15 cellular contexts compared by ENCODE assay signal in genomic region chr2:121519732-121520640, GRCh38. TPM values are rescaled to one million over a fixed set of nuclear protein-coding genes. Genes with fewer than 3 reads are reported as not detected.
DNase-seq lines count a peak whose midpoint lies in the region; ATAC-seq and TF ChIP-seq lines count a peak whose summit lies in the region.
"Had no signal": no experiment of that assay in that cellular context is flagged by ENCODE, and none has a peak within 500 bp of the region (broad histone marks: within the 10 kb centered on the region; RNA-seq: fewer than 3 reads in every experiment).

No MANE protein-coding gene starts in this region.

- TF ChIP-seq POLR2A in gastrocnemius medialis (IDR thresholded peaks at IDR 0.05), result no peak

- no peaks in the 10 kb centered on the region for H3K4me1 ChIP-seq in HUES48 (ENCODE audit: control insufficient read depth, insufficient read depth, low read length)
- H3K4me1 ChIP-seq in gastrocnemius medialis, result peaks cover 31 to 34% of the 10 kb centered on the region in 2 donors
- H3K4me1 ChIP-seq: BLaER1 had no signal

- intact Hi-C loops in gastrocnemius medialis (cut with DNase I; ENCODE audit: low total_unique reads), result no loop called here

- H3K4me3 ChIP-seq in HUES48 (ENCODE audit: low read depth, low read length) (no peak overlapping the region), gastrocnemius medialis (no peak overlapping the region)
- H3K4me3 ChIP-seq: BLaER1 had no signal

- in situ Hi-C loops in gastrocnemius medialis (cut with MboI; ENCODE audit: low sequenced_read_pairs in 4 of 4), result loop anchor here in 2 of 4 donors (10.0 kb wide), 2 partner anchors 125 to 205 kb away; partner anchors contain the start of gene CLASP1 (in 1 of the 2)

- H3K4me3 Mint-ChIP-seq in chondrocyte (ENCODE audit: unreplicated experiment), result no peak overlapping the region
- H3K4me3 Mint-ChIP-seq: activated CD8-positive, alpha-beta T cell treated with anti-CD3 and anti-CD28 coated beads for 36 hours had no signal

- H3K27ac ChIP-seq in HUES48 (ENCODE audit: low read depth, low read length) (peak overlapping the region; percentile 20), gastrocnemius medialis (peak overlapping the region; percentile 49 to 79 (median 64))
- H3K27ac ChIP-seq: BLaER1, neutrophil had no signal

- H3K36me3 Mint-ChIP-seq in chondrocyte (ENCODE audit: low read depth), result peaks cover 14% of the 10 kb centered on the region

- H3K9ac ChIP-seq in HUES48 (ENCODE audit: low read depth, low read length), result no peak overlapping the region
- H3K9ac ChIP-seq: BLaER1 had no signal

- H3K27me3 Mint-ChIP-seq in chondrocyte (ENCODE audit: low read depth), result no peaks in the 10 kb centered on the region
- H3K27me3 Mint-ChIP-seq: activated CD8-positive, alpha-beta T cell treated with anti-CD3 and anti-CD28 coated beads for 36 hours had no signal

- H3K27me3 ChIP-seq in HUES48 (ENCODE audit: control insufficient read depth, insufficient read depth, low read length), result no peaks in the 10 kb centered on the region
- no peaks in the 10 kb centered on the region for H3K27me3 ChIP-seq in gastrocnemius medialis
- H3K27me3 ChIP-seq: BLaER1, neutrophil had no signal

- H3K36me3 ChIP-seq in HUES48 (ENCODE audit: control insufficient read depth, insufficient read depth, low read length) (peaks cover 76% of the 10 kb centered on the region), gastrocnemius medialis (peaks cover 0 to 44% of the 10 kb centered on the region in 2 donors)

- peaks cover 6% of the 10 kb centered on the region for H3K4me1 Mint-ChIP-seq in chondrocyte (ENCODE audit: low read depth)

- no peak for DNase-seq in chondrocyte (ENCODE audit: low spot score)
- DNase-seq in hypothalamus (lab: John Stamatoyannopoulos, UW), result peak in 36 of 51 donors; percentile 13 to 81 (median 58)
- DNase-seq in gastrocnemius medialis, result peak; percentile 43 to 51
- DNase-seq in SKM-1 treated with dmso at 0.1 percent for 144 hours (lab: John Stamatoyannopoulos, UW; ENCODE audit: unreplicated experiment), result no peak
- DNase-seq in NCI-H2196 (lab: John Stamatoyannopoulos, UW; ENCODE audit: unreplicated experiment), result no peak
- DNase-seq: activated CD8-positive, alpha-beta T cell treated with anti-CD3 and anti-CD28 coated beads for 36 hours; activated naive CD4-positive, alpha-beta T cell treated with Interleukin-2 at 50 U/mL for 16 hours; MM.1S had no signal

- no peak for TF ChIP-seq CTCF in chondrocyte (IDR thresholded peaks at IDR 0.05)
- no peak for TF ChIP-seq CTCF in gastrocnemius medialis (IDR thresholded peaks at IDR 0.05 in 4 of 5, conservative IDR thresholded peaks at IDR 0.05 in 1 of 5)

- H3K27ac Mint-ChIP-seq in chondrocyte (ENCODE audit: unreplicated experiment), result peak overlapping the region; percentile 8
- H3K27ac Mint-ChIP-seq: activated CD8-positive, alpha-beta T cell treated with anti-CD3 and anti-CD28 coated beads for 36 hours had no signal

- ATAC-seq in gastrocnemius medialis, result peak; percentile 74 to 88
- ATAC-seq in GM18868 (IDR thresholded peaks at IDR 0.05; ENCODE audit: unreplicated experiment), result no peak
- ATAC-seq in HG02981 (IDR thresholded peaks at IDR 0.05; ENCODE audit: unreplicated experiment), result no peak
- ATAC-seq: activated CD8-positive, alpha-beta T cell treated with anti-CD3 and anti-CD28 coated beads for 36 hours had no signal

- H3K9me3 ChIP-seq in HUES48 (ENCODE audit: control insufficient read depth, insufficient read depth, low read length) (no peaks in the 10 kb centered on the region), gastrocnemius medialis (no peaks in the 10 kb centered on the region)
- H3K9me3 ChIP-seq: BLaER1, neutrophil had no signal

- H3K9me3 Mint-ChIP-seq in chondrocyte (ENCODE audit: low read depth), result no peaks in the 10 kb centered on the region
- H3K9me3 Mint-ChIP-seq: activated CD8-positive, alpha-beta T cell treated with anti-CD3 and anti-CD28 coated beads for 36 hours had no signal

RNA-seq across cellular contexts. Expression of gene RNU4ATAC, which starts 10.7 kb away (rescaled TPM):
- total RNA-seq in chondrocyte, result not detected in 3 replicates
- not detected for total RNA-seq in gastrocnemius medialis
- total RNA-seq: activated CD8-positive, alpha-beta T cell treated with anti-CD3 and anti-CD28 coated beads for 36 hours; H1; T-helper 2 cell treated with Interferon-gamma antibody and Interleukin-4, amounts not matched to agents 100 ng/mL and 5 ng/mL, for 36 hours had no signal

Comparison
In these comparisons a context has a peak if more than half of its experiments do, and no peak if none do; other contexts are left out.
1. DNase-seq: peak in hypothalamus (36 of 51) and gastrocnemius medialis (2 of 2); none in chondrocyte (single experiment), SKM-1 treated with dmso at 0.1 percent for 144 hours (single experiment) and NCI-H2196 (single experiment).
2. ATAC-seq: peak in gastrocnemius medialis (2 of 2); none in GM18868 (single experiment) and HG02981 (single experiment).